Comparison of ENCODE assay signal across 19 cellular contexts in the genomic region with DNA sequence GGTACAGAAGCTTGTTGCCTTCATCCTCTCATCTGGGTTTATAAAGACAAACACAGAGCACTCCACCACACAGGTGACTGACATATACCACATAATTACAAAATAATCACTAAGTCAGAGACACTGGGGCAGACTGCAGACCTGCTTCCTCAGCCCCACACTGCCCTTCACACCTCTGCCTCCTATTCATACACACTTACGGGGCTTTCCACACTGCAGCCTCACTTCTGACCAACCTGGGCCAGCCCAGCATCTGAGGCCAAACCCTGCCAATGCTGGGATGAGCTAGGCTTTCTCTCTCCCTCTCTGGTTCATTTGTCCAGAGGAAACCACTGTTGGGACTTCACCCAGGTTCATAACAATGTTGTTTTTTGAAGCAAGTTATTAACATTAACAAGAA. TPM values are rescaled to one million over a fixed set of nuclear protein-coding genes. Genes with fewer than 3 reads are reported as not detected.
A peak's percentile ranks its signal among the peaks of the same experiment; 100 is the strongest.
DNase-seq lines count a peak whose midpoint lies in the region; ATAC-seq, FAIRE-seq and TF ChIP-seq lines count a peak whose summit lies in the region.
"Had no signal": no experiment of that assay in that cellular context is flagged by ENCODE, and none has a peak within 500 bp of the region (broad histone marks: within the 10 kb centered on the region; RNA-seq: fewer than 3 reads in every experiment).

No MANE protein-coding gene starts in this region.

- no peak overlapping the region for H2AFZ ChIP-seq in H1 (ENCODE audit: low read length)

- no peak overlapping the region; a peak in 1 of 4 replicates for H3K4me2 ChIP-seq in H1 (ENCODE audit: insufficient read depth in 1 of 2, low read depth in 2 of 2, low read length in 2 of 2)

- peaks cover 0 to 4% of the 10 kb centered on the region in 2 experiments; a peak in 1 of 4 replicates for H3K9me3 ChIP-seq in H1 (ENCODE audit: insufficient read depth in 2 of 2, low read depth in 1 of 2, low read length in 1 of 2)
- H3K9me3 ChIP-seq: HAP-1 had no signal

- DNase-seq in activated T-cell treated with anti-CD3 and anti-CD28 coated beads, Interleukin-2, amount 50 U/mL, for 48 hours: peak; percentile 10 to 13
- no peak for DNase-seq in activated T-cell treated with anti-CD3 and anti-CD28 coated beads, Interleukin-2, amount 50 U/mL, for 24 hours
- DNase-seq in GM18507 (ENCODE audit: extremely low spot score, insufficient read length, low read depth): no peak
- no peak for DNase-seq in H1 (ENCODE audit: low read depth in 1 of 2, low spot score in 2 of 2)
- DNase-seq in type B pancreatic cell (ENCODE audit: extremely low spot score, unreplicated experiment): peak; percentile 20
- DNase-seq: ACHN; CD4-positive, CD25-positive, alpha-beta regulatory T cell; NCI-H1436 treated with DMSO at 0.1 percent for 48 hours; NCI-H2081; NCI-H2227 treated with DMSO at 0.1 percent for 48 hours; NCI-H524 treated with DMSO at 0.1 percent for 48 hours; NK-92 treated with Interleukin-12 subunit alpha and Interleukin-12 subunit beta, amount 100 ng/mL, for 24 hours; OCI-M1 had no signal

- H2BK20ac ChIP-seq in H1 (ENCODE audit: low read length): no peak overlapping the region

- peak overlapping the region; percentile 65; the same call in 1 of the 2 replicates for H2BK12ac ChIP-seq in H1 (ENCODE audit: low read depth, low read length)

- H3K56ac ChIP-seq in H1 (replicated peaks; ENCODE audit: insufficient read length, low read depth, low read length): no peak overlapping the region

- TF ChIP-seq RAD21 in H1 (IDR thresholded peaks at IDR 0.05 in 1 of 2, conservative IDR thresholded peaks at IDR 0.05 in 1 of 2; ENCODE audit: low read depth in 2 of 2, low read length in 2 of 2): no peak

- peaks cover 18% of the 10 kb centered on the region; the same call in 1 of the 2 replicates for H3K23me2 ChIP-seq in H1 (ENCODE audit: low read depth, low read length)

- H2AK5ac ChIP-seq in H1 (ENCODE audit: low read depth, low read length): no peak overlapping the region

- peaks cover 74% of the 10 kb centered on the region for H3K27me3 Mint-ChIP-seq in activated T-cell treated with anti-CD3 and anti-CD28 coated beads, Interleukin-2, amount 50 U/mL, for 24 hours
- H3K27me3 Mint-ChIP-seq in type B pancreatic cell: peaks cover 63% of the 10 kb centered on the region

- no peak overlapping the region; the same call in 1 of the 2 replicates for H2BK15ac ChIP-seq in H1 (ENCODE audit: low read length)

- no peak for TF ChIP-seq CTCF in H1 (IDR thresholded peaks at IDR 0.05; ENCODE audit: control extremely low read depth in 1 of 3, insufficient read depth in 1 of 3, low read depth in 1 of 3, low read length in 3 of 3)
- no peak for TF ChIP-seq CTCF in type B pancreatic cell (conservative IDR thresholded peaks at IDR 0.05)

- H3K4me3 Mint-ChIP-seq in activated T-cell treated with anti-CD3 and anti-CD28 coated beads, Interleukin-2, amount 50 U/mL, for 24 hours: no peak overlapping the region
- peak overlapping the region; percentile 75 for H3K4me3 Mint-ChIP-seq in type B pancreatic cell

- H3K4me1 Mint-ChIP-seq in activated T-cell treated with anti-CD3 and anti-CD28 coated beads, Interleukin-2, amount 50 U/mL, for 24 hours (ENCODE audit: low read depth): peaks cover 28% of the 10 kb centered on the region
- peaks cover 5% of the 10 kb centered on the region for H3K4me1 Mint-ChIP-seq in type B pancreatic cell (ENCODE audit: unreplicated experiment)

- CTCF ChIA-PET in H1 (lab: Charles Lee; ENCODE audit: partially characterized antibody): interaction anchor here (0.5 to 24.3 kb wide), 6 partner anchors 9 to 256 kb away, joined by 3 to 497 read pairs (median 33); a partner anchor contains a TSS

- no peak overlapping the region for H3K27ac ChIP-seq in H1 (ENCODE audit: low read depth, low read length)
- H3K27ac ChIP-seq: RWPE1, SJSA1 had no signal

- peak; percentile 48 for FAIRE-seq in GM18507 (lab: Jason Lieb, UNC)
- FAIRE-seq in H1 (lab: Jason Lieb, UNC): no peak
- FAIRE-seq: GM12891 had no signal

- H3K9ac ChIP-seq in H1 (replicated peaks in 1 of 4; ENCODE audit: extremely low read depth in 1 of 4, low read depth in 3 of 4, low read length in 3 of 4): no peak overlapping the region

- peaks cover 92 to 96% (median 94%) of the 10 kb centered on the region in 4 experiments for H3K27me3 ChIP-seq in H1 (replicated peaks in 1 of 4; ENCODE audit: control insufficient read depth in 3 of 4, extremely low read depth in 1 of 4, insufficient read depth in 3 of 4, low read length in 3 of 4)

- no peak overlapping the region for H3K23ac ChIP-seq in H1 (ENCODE audit: insufficient read length)

- H3K18ac ChIP-seq in H1 (ENCODE audit: extremely low read depth, low read length): no peak overlapping the region

- H3K4ac ChIP-seq in H1 (replicated peaks; ENCODE audit: insufficient read length, low read depth, low read length): no peak overlapping the region

- H3K4me1 ChIP-seq in H1 (replicated peaks in 1 of 4; ENCODE audit: control insufficient read depth in 3 of 4, insufficient read depth in 4 of 4, low read length in 3 of 4): peaks cover 6 to 50% (median 22%) of the 10 kb centered on the region in 4 experiments
- H3K4me1 ChIP-seq: HAP-1 had no signal

- no peak overlapping the region for H2BK5ac ChIP-seq in H1 (ENCODE audit: low read depth, low read length)

- H3K79me2 ChIP-seq in H1 (ENCODE audit: control insufficient read depth in 1 of 2, insufficient read depth in 2 of 2, low read length in 2 of 2): no peaks in the 10 kb centered on the region

- POLR2A ChIA-PET in H1 (lab: Charles Lee; ENCODE audit: partially characterized antibody): interaction anchor here (1.0 to 2.0 kb wide), 2 partner anchors 18 to 53 kb away, joined by 3 to 4 read pairs; no protein-coding TSS in a partner anchor

- H3K36me3 ChIP-seq in H1 (ENCODE audit: control insufficient read depth in 2 of 4, insufficient read depth in 4 of 4, low read length in 3 of 4): peaks cover 0 to 8% (median 0%) of the 10 kb centered on the region in 4 experiments; a peak in 1 of 8 replicates
- H3K36me3 ChIP-seq: HAP-1, SJSA1 had no signal

- no peaks in the 10 kb centered on the region for H3K9me3 Mint-ChIP-seq in activated T-cell treated with anti-CD3 and anti-CD28 coated beads, Interleukin-2, amount 50 U/mL, for 24 hours
- H3K9me3 Mint-ChIP-seq in type B pancreatic cell: no peaks in the 10 kb centered on the region

- no peaks in the 10 kb centered on the region for H3K36me3 Mint-ChIP-seq in activated T-cell treated with anti-CD3 and anti-CD28 coated beads, Interleukin-2, amount 50 U/mL, for 24 hours (ENCODE audit: low read depth)
- H3K36me3 Mint-ChIP-seq in type B pancreatic cell: no peaks in the 10 kb centered on the region
- H3K36me3 Mint-ChIP-seq: CD4-positive, CD25-positive, alpha-beta regulatory T cell had no signal

- H4K20me1 ChIP-seq in H1 (replicated peaks in 1 of 2; ENCODE audit: control insufficient read depth in 1 of 2, insufficient read depth in 2 of 2, low read length in 2 of 2): peaks cover 17 to 23% of the 10 kb centered on the region in 2 experiments

- ATAC-seq in GM18511 (IDR thresholded peaks at IDR 0.05; ENCODE audit: unreplicated experiment) (no peak), HG02610 (IDR thresholded peaks at IDR 0.05; ENCODE audit: unreplicated experiment) (no peak)

- no peak overlapping the region for H3K4me3 ChIP-seq in H1 (ENCODE audit: extremely low read depth in 1 of 4, insufficient read depth in 2 of 4, low read depth in 3 of 4, low read length in 4 of 4)
- H3K4me3 ChIP-seq: HAP-1, SJSA1 had no signal

- H4K91ac ChIP-seq in H1 (replicated peaks; ENCODE audit: insufficient read length, low read length): no peak overlapping the region

- H3K79me1 ChIP-seq in H1 (ENCODE audit: low read depth, low read length): no peaks in the 10 kb centered on the region

- H4K8ac ChIP-seq in H1 (ENCODE audit: extremely low read depth, insufficient read depth, low read length): no peak overlapping the region

- no peak overlapping the region for H4K5ac ChIP-seq in H1 (ENCODE audit: insufficient read length, low read depth, low read length)

- H2BK120ac ChIP-seq in H1 (replicated peaks; ENCODE audit: low read depth, low read length): no peak overlapping the region

- TF ChIP-seq POLR2A in H1 (IDR thresholded peaks at IDR 0.05; ENCODE audit: control extremely low read depth in 1 of 2, low read depth in 2 of 2, low read length in 2 of 2): no peak

- 67% methylated on average over 1 of the region's 1 CpG; no CpG with 5 or more reads in 1 of the 2 experiments for WGBS in H1 (ENCODE audit: extremely low coverage in 1 of 2, insufficient coverage in 1 of 2, insufficient read length in 1 of 2, insufficient replicate concordance in 2 of 2, low coverage in 1 of 2, low lambda C conversion rate in 2 of 2, missing lambda C conversion rate in 1 of 2), 2 experiments

- no peak overlapping the region for H3K27ac Mint-ChIP-seq in activated T-cell treated with anti-CD3 and anti-CD28 coated beads, Interleukin-2, amount 50 U/mL, for 24 hours
- no peak overlapping the region for H3K27ac Mint-ChIP-seq in type B pancreatic cell
- H3K27ac Mint-ChIP-seq: CD4-positive, CD25-positive, alpha-beta regulatory T cell had no signal

- no peak for TF ChIP-seq EP300 in H1 (IDR thresholded peaks at IDR 0.05; ENCODE audit: borderline replicate concordance in 1 of 2, low read depth in 2 of 2, low read length in 2 of 2)

- H3K14ac ChIP-seq in H1 (ENCODE audit: insufficient read length): no peak overlapping the region

TF ChIP-seq in H1, 55 proteins besides CTCF, POLR2A, EP300 and RAD21 (continues in another document):
- TF ChIP-seq EZH2 (IDR thresholded peaks at IDR 0.05; ENCODE audit: low read depth, low read length, severe bottlenecking): no peak

RNA-seq across cellular contexts. Expression of a gene that starts 4.5 kb away (rescaled TPM):
- 4.8 and 4.9 TPM in 2 replicates for total RNA-seq in H1 (2021; fragmentation: NEBNext Ultra II Directional; extraction: Animal tissue kit (Norgen Biotek cat#: 25700))
- 2.4 and 3.3 TPM in 2 replicates for polyA plus RNA-seq in H1 (2011; rRNA removed)
- polyA plus RNA-seq in H1 (2011; cell fraction: cytosol; rRNA removed): 2.8 TPM
- 3.5 TPM for polyA plus RNA-seq in H1 (2011; cell fraction: nucleus; rRNA removed)
- polyA plus RNA-seq in H1 (2012, experiment 1 of 2): 2.2 to 3.8 TPM (median 3.0 TPM) in 4 replicates
- 1.8 TPM for polyA plus RNA-seq in H1 (2012, experiment 2 of 2)
- 3.2 TPM for polyA plus RNA-seq in H1 (2013, experiment 1 of 2)
- 3.2 TPM for polyA plus RNA-seq in H1 (2013, experiment 2 of 2)
- 1.1 and 2.1 TPM in 2 replicates for polyA minus RNA-seq in H1 (2011; rRNA and poly(A)+ RNA removed)
- polyA minus RNA-seq in H1 (2011; cell fraction: cytosol; rRNA and poly(A)+ RNA removed): 3.4 TPM
- 3.5 TPM for polyA minus RNA-seq in H1 (2011; cell fraction: nucleus; rRNA and poly(A)+ RNA removed)
- 0.71 and 0.97 TPM in 2 replicates for total RNA-seq in type B pancreatic cell (ENCODE audit: low replicate concordance)
- total RNA-seq: CD4-positive, CD25-positive, alpha-beta regulatory T cell; SJSA1 had no signal
- polyA plus RNA-seq: CD4-positive, CD25-positive, alpha-beta regulatory T cell had no signal

RNA-seq across cellular contexts. Expression of a gene that starts 34.7 kb away (rescaled TPM):
- total RNA-seq in H1 (2021; fragmentation: NEBNext Ultra II Directional; extraction: Animal tissue kit (Norgen Biotek cat#: 25700)): 10.7 and 11.5 TPM in 2 replicates
- 4.2 and 4.5 TPM in 2 replicates for polyA plus RNA-seq in H1 (2011; rRNA removed)
- polyA plus RNA-seq in H1 (2011; cell fraction: cytosol; rRNA removed): 8.9 TPM
- 5.4 TPM for polyA plus RNA-seq in H1 (2011; cell fraction: nucleus; rRNA removed)
- 7.2 to 11.0 TPM (median 10.2 TPM) in 4 replicates for polyA plus RNA-seq in H1 (2012, experiment 1 of 2)
- 9.2 TPM for polyA plus RNA-seq in H1 (2012, experiment 2 of 2)
- 5.3 TPM for polyA plus RNA-seq in H1 (2013, experiment 1 of 2)
- polyA plus RNA-seq in H1 (2013, experiment 2 of 2): 6.1 TPM
- polyA minus RNA-seq in H1 (2011; rRNA and poly(A)+ RNA removed): 2.3 and 4.9 TPM in 2 replicates
- polyA minus RNA-seq in H1 (2011; cell fraction: cytosol; rRNA and poly(A)+ RNA removed): 4.0 TPM
- polyA minus RNA-seq in H1 (2011; cell fraction: nucleus; rRNA and poly(A)+ RNA removed): 2.3 TPM
- 12.4 and 16.0 TPM in 2 replicates for total RNA-seq in type B pancreatic cell (ENCODE audit: low replicate concordance)
- total RNA-seq: CD4-positive, CD25-positive, alpha-beta regulatory T cell had no signal

Comparison
In these comparisons a context has a peak if more than half of its experiments do, and no peak if none do; other contexts are left out.
1. DNase-seq: peak in activated T-cell treated with anti-CD3 and anti-CD28 coated beads, Interleukin-2, amount 50 U/mL, for 48 hours (2 of 2) and type B pancreatic cell (single experiment); none in activated T-cell treated with anti-CD3 and anti-CD28 coated beads, Interleukin-2, amount 50 U/mL, for 24 hours (single experiment), GM18507 (single experiment) and H1 (0 of 2).